ENCODE assay signal across 10 cellular contexts in genomic region chr16:57803413-57803990, GRCh38. TPM values are rescaled to one million over a fixed set of nuclear protein-coding genes. Genes with fewer than 3 reads are reported as not detected.
A peak's percentile ranks its signal among the peaks of the same experiment; 100 is the strongest.
DNase-seq lines count a peak whose midpoint lies in the region; ATAC-seq, FAIRE-seq and TF ChIP-seq lines count a peak whose summit lies in the region.
"Had no signal": no experiment of that assay in that cellular context is flagged by ENCODE, and none has a peak within 500 bp of the region (broad histone marks: within the 10 kb centered on the region; RNA-seq: fewer than 3 reads in every experiment).

No MANE protein-coding gene starts in this region.

- TF ChIP-seq POLR2A in GM12892 (IDR thresholded peaks at IDR 0.05; ENCODE audit: low read depth, low read length), result no peak

- no peaks in the 10 kb centered on the region for H3K9me3 Mint-ChIP-seq in activated naive CD8-positive, alpha-beta T cell treated with anti-CD3 and anti-CD28 coated beads for 36 hours

- H3K4me3 Mint-ChIP-seq in activated naive CD8-positive, alpha-beta T cell treated with anti-CD3 and anti-CD28 coated beads for 36 hours, result no peak overlapping the region

- ATAC-seq in esophagus mucosa (peak; percentile 1), GM18861 (IDR thresholded peaks at IDR 0.05; ENCODE audit: unreplicated experiment) (no peak)

- H3K27me3 Mint-ChIP-seq in activated naive CD8-positive, alpha-beta T cell treated with anti-CD3 and anti-CD28 coated beads for 36 hours, result peaks cover 37% of the 10 kb centered on the region

- H3K27ac ChIP-seq in temporal lobe (ENCODE audit: low read depth, low read length), result peak overlapping the region; percentile 96

- no peaks in the 10 kb centered on the region for H3K36me3 Mint-ChIP-seq in activated naive CD8-positive, alpha-beta T cell treated with anti-CD3 and anti-CD28 coated beads for 36 hours

- no peak for FAIRE-seq in GM12892 (lab: Jason Lieb, UNC)

- peak; percentile 13 for DNase-seq in OCI-M2 (lab: John Stamatoyannopoulos, UW; ENCODE audit: unreplicated experiment)
- peak; percentile 85 for DNase-seq in midbrain (lab: John Stamatoyannopoulos, UW)
- DNase-seq in GM12892 (ENCODE audit: insufficient read length), result no peak
- DNase-seq in SW480 (ENCODE audit: low spot score), result no peak
- DNase-seq in activated naive CD8-positive, alpha-beta T cell treated with anti-CD3 and anti-CD28 coated beads for 36 hours, result no peak
- DNase-seq: activated CD8-positive, alpha-beta memory T cell treated with anti-CD3 and anti-CD28 coated beads, Interleukin-2, amount 50 U/mL, for 4 hours; RPMI8226 had no signal

- peaks cover 34% of the 10 kb centered on the region for H3K4me1 Mint-ChIP-seq in activated naive CD8-positive, alpha-beta T cell treated with anti-CD3 and anti-CD28 coated beads for 36 hours

- no peak overlapping the region for H3K27ac Mint-ChIP-seq in activated naive CD8-positive, alpha-beta T cell treated with anti-CD3 and anti-CD28 coated beads for 36 hours

RNA-seq across cellular contexts. Expression of gene KIFC3, which starts 1.2 kb away (rescaled TPM):
- 20.6 TPM for total RNA-seq in esophagus mucosa
- total RNA-seq in temporal lobe, result 36.9 TPM
- polyA plus RNA-seq in GM12892 (2012; ENCODE audit: missing spikeins), result 0.38 TPM
- 1 to 10 TPM; 1.2 to 1.3 TPM for total RNA-seq in activated naive CD8-positive, alpha-beta T cell treated with anti-CD3 and anti-CD28 coated beads for 36 hours

Comparison
In these comparisons a context has a peak if more than half of its experiments do, and no peak if none do; other contexts are left out.
1. DNase-seq: peak in OCI-M2 (single experiment) and midbrain (single experiment); none in GM12892 (single experiment), SW480 (single experiment) and activated naive CD8-positive, alpha-beta T cell treated with anti-CD3 and anti-CD28 coated beads for 36 hours (single experiment).